ENCODE assay signal across 8 cellular contexts in genomic region chr16:397135-397661, GRCh38. TPM values are rescaled to one million over a fixed set of nuclear protein-coding genes. Genes with fewer than 3 reads are reported as not detected.
DNase-seq lines count a peak whose midpoint lies in the region; ATAC-seq, FAIRE-seq and TF ChIP-seq lines count a peak whose summit lies in the region.

TSS of gene NME4 (plus strand) at chr16:397199. CDS start at chr16:397223, 24 bp downstream.

- peak within 1 kb of the TSS; percentile 64 to 82 (median 66) for H3K27ac ChIP-seq in body of pancreas
- H3K27ac ChIP-seq in small intestine (ENCODE audit: low read depth in 1 of 2, low read length in 1 of 2), result peak within 1 kb of the TSS in 1 of 2 donors; percentile 50

- DNase-seq in NCI-H748 (lab: John Stamatoyannopoulos, UW; ENCODE audit: unreplicated experiment) (peak; percentile 40), NCI-H748 treated with DMSO at 0.1 percent for 48 hours (lab: John Stamatoyannopoulos, UW) (no peak), NCI-H1930 (lab: John Stamatoyannopoulos, UW) (peak; percentile 52 to 76), body of pancreas (peak in 2 of 4 donors; percentile 31 to 44), iPS-NIHi7 (ENCODE audit: extremely low spot score) (peak; percentile 64), small intestine (no peak), cortex of kidney (lab: John Stamatoyannopoulos, UW) (no peak)

- TF ChIP-seq POLR2A in body of pancreas (IDR thresholded peaks at IDR 0.05), result no peak

- H3K27me3 ChIP-seq in body of pancreas (no peaks in the 10 kb centered on the region), small intestine (ENCODE audit: control insufficient read depth in 2 of 2, insufficient read depth in 2 of 2, low read length in 2 of 2) (no peaks in the 10 kb centered on the region)

- no peak for TF ChIP-seq CTCF in body of pancreas (IDR thresholded peaks at IDR 0.05)

- WGBS in body of pancreas, 2 donors, result 0% methylated on average over 41 of the region's 75 CpGs; no CpG with 5 or more reads in 1 of the 2 donors
- WGBS in small intestine, 3 donors, result 0 to 1% (median 0%) methylated on average over 34 to 75 of the region's 75 CpGs

- intact Hi-C loops in body of pancreas (cut with DNase I), result loop anchor here (5.0 kb wide), 1 partner anchor 85 kb away; no protein-coding TSS in a partner anchor

- ATAC-seq in body of pancreas, result no peak
- no peak for ATAC-seq in HG03039 (IDR thresholded peaks at IDR 0.05; ENCODE audit: unreplicated experiment)

- peak within 1 kb of the TSS in 1 of 2 donors; percentile 28 for H3K4me3 ChIP-seq in body of pancreas
- H3K4me3 ChIP-seq in small intestine (ENCODE audit: low read depth in 1 of 2, low read length in 2 of 2), result peak within 1 kb of the TSS; percentile 50 to 58

- H3K9me3 ChIP-seq in body of pancreas (no peaks in the 10 kb centered on the region), small intestine (ENCODE audit: control insufficient read depth, low read depth) (no peaks in the 10 kb centered on the region)

- FAIRE-seq in small intestine (lab: Jason Lieb, UNC), result no peak

- no peaks in the 10 kb centered on the region for H3K36me3 ChIP-seq in body of pancreas (replicated peaks in 1 of 2; ENCODE audit: insufficient read depth in 1 of 2, low read depth in 2 of 2)
- H3K36me3 ChIP-seq in small intestine (ENCODE audit: control insufficient read depth in 2 of 2, insufficient read depth in 2 of 2, low read length in 2 of 2), result no peaks in the 10 kb centered on the region

- H3K4me1 ChIP-seq in body of pancreas (peaks cover 28% of the 10 kb centered on the region), small intestine (ENCODE audit: control insufficient read depth in 2 of 2, insufficient read depth in 1 of 2, low read depth in 1 of 2, low read length in 1 of 2) (peaks cover 0 to 7% of the 10 kb centered on the region in 2 donors)

RNA-seq across cellular contexts. Expression of gene NME4, which starts in this region (rescaled TPM):
- total RNA-seq in body of pancreas, result 10 to 100 TPM; 20.2 to 33.0 TPM
- polyA plus RNA-seq in small intestine, result 10 to 100 TPM; 13.0 to 43.0 (median 26.7) TPM

Comparison
In these comparisons a context has a peak if more than half of its experiments do, and no peak if none do; other contexts are left out.
1. DNase-seq: peak in NCI-H748 (single experiment), NCI-H1930 (2 of 2) and iPS-NIHi7 (single experiment); none in NCI-H748 treated with DMSO at 0.1 percent for 48 hours (single experiment), small intestine (single experiment) and cortex of kidney (single experiment).